2 cellular contexts compared by ENCODE assay signal in the genomic region with DNA sequence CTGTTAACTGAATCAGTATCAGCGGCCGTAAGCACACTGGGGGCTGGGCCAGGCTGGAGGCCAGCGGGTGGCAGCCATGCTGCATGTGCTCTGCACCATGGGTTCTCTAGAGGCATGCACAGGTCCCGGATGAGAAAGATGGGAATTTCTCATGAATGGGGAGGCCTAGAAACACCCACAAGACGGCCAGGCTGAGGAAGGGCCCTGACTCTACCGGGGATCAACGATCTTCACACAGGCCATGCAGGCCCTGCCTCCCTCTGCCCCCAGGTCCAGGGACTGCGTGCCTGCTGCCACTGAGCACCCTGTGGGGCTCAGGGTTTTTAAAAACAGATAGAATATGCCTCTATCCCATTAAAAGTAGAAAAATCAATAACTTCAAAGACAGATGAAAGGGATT.
TF ChIP-seq lines count a peak whose summit lies in the region.

No MANE protein-coding gene starts in this region.

TF ChIP-seq in HEK293T, 16 proteins besides CTCF, POLR2A, EP300 and RAD21 (continued from another document):
- TF ChIP-seq SP1 (IDR thresholded peaks at IDR 0.05) = no peak
- no peak for TF ChIP-seq ZNF384 (IDR thresholded peaks at IDR 0.05)
- no peak for TF ChIP-seq FOXM1 (IDR thresholded peaks at IDR 0.05; ENCODE audit: borderline replicate concordance)
- no peak for TF ChIP-seq LEF1 (IDR thresholded peaks at IDR 0.05; ENCODE audit: borderline replicate concordance)
- TF ChIP-seq ARNT (IDR thresholded peaks at IDR 0.05) = no peak
- no peak for TF ChIP-seq SUZ12 (IDR thresholded peaks at IDR 0.05)
- TF ChIP-seq ELF4 (IDR thresholded peaks at IDR 0.05) = no peak

TF ChIP-seq in HepG2, 621 proteins besides CTCF, POLR2A, EP300 and RAD21 (continued from another document):
- TF ChIP-seq PPARG (CRISPR knock-in tag; conservative IDR thresholded peaks at IDR 0.05) = no peak
- no peak for TF ChIP-seq SIN3A (IDR thresholded peaks at IDR 0.05; ENCODE audit: borderline replicate concordance, low read depth, low read length)
- TF ChIP-seq ZFP36L2 (CRISPR knock-in tag; IDR thresholded peaks at IDR 0.05) = no peak
- no peak for TF ChIP-seq SMC3 (IDR thresholded peaks at IDR 0.05; ENCODE audit: low read length)
- no peak for TF ChIP-seq ZNF331 (CRISPR knock-in tag; IDR thresholded peaks at IDR 0.05)
- TF ChIP-seq ZNF296 (CRISPR knock-in tag; conservative IDR thresholded peaks at IDR 0.05) = no peak
- TF ChIP-seq MAFK (conservative IDR thresholded peaks at IDR 0.05 in 1 of 2, IDR thresholded peaks at IDR 0.05 in 1 of 2; ENCODE audit: low read length in 2 of 2) = no peak
- TF ChIP-seq RARG (CRISPR knock-in tag; IDR thresholded peaks at IDR 0.05; ENCODE audit: low read depth) = no peak
- TF ChIP-seq ZNF83 (CRISPR knock-in tag; IDR thresholded peaks at IDR 0.05; ENCODE audit: borderline replicate concordance) = no peak
- TF ChIP-seq MBD4 (IDR thresholded peaks at IDR 0.05; ENCODE audit: borderline replicate concordance, low read length) = no peak
- TF ChIP-seq ARID2 (CRISPR knock-in tag; IDR thresholded peaks at IDR 0.05; ENCODE audit: borderline replicate concordance) = no peak
- TF ChIP-seq, protein P1, sequence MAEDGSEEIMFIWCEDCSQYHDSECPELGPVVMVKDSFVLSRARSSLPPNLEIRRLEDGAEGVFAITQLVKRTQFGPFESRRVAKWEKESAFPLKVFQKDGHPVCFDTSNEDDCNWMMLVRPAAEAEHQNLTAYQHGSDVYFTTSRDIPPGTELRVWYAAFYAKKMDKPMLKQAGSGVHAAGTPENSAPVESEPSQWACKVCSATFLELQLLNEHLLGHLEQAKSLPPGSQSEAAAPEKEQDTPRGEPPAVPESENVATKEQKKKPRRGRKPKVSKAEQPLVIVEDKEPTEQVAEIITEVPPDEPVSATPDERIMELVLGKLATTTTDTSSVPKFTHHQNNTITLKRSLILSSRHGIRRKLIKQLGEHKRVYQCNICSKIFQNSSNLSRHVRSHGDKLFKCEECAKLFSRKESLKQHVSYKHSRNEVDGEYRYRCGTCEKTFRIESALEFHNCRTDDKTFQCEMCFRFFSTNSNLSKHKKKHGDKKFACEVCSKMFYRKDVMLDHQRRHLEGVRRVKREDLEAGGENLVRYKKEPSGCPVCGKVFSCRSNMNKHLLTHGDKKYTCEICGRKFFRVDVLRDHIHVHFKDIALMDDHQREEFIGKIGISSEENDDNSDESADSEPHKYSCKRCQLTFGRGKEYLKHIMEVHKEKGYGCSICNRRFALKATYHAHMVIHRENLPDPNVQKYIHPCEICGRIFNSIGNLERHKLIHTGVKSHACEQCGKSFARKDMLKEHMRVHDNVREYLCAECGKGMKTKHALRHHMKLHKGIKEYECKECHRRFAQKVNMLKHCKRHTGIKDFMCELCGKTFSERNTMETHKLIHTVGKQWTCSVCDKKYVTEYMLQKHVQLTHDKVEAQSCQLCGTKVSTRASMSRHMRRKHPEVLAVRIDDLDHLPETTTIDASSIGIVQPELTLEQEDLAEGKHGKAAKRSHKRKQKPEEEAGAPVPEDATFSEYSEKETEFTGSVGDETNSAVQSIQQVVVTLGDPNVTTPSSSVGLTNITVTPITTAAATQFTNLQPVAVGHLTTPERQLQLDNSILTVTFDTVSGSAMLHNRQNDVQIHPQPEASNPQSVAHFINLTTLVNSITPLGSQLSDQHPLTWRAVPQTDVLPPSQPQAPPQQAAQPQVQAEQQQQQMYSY (CRISPR knock-in tag; IDR thresholded peaks at IDR 0.05) = no peak
- no peak for TF ChIP-seq SIX1 (CRISPR knock-in tag; IDR thresholded peaks at IDR 0.05; ENCODE audit: borderline replicate concordance)
